In the genomic region with DNA sequence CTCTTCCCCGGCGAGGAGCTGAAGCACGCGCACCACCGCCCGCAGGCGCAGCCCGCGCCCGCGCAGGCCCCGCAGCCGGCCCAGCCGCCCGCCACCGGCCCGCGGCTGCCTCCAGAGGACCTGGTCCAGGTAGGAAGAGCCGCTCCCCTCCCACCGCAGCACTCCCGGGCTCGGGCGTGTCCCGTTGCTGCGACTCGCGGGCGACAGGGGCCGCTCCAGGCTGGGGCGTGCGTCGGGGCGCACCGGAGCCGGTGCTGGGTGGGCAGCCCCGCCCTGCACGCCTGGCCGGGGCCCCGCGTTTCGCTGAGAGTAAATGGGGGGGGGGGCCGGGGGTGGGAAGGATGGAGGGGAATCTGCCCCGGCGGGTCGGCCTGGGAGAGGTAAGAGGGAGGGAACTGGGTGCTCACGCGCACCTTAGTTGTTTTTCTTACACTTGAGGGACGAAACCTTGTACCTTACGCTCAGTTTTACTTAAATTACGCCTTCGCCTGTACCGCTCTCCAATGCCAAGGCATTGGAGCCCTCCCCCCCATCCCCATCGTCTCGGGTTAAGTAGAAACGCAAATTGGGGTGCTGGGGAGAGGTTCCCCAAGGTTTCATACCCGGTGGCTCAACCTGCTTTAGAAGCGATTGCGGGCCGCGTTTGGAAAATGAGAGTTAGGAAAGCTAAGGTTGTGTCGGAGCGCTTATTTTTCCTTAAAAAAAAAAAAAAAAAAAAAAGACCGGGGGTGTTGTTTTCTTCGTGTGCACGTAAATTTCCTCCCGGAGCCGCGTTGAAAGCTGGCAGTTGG, we compare ENCODE assay signal across 8 cellular contexts. TPM values are rescaled to one million over a fixed set of nuclear protein-coding genes. Genes with fewer than 3 reads are reported as not detected.
DNase-seq lines count a peak whose midpoint lies in the region; ATAC-seq and TF ChIP-seq lines count a peak whose summit lies in the region.

No MANE protein-coding gene starts in this region.

- no peak overlapping the region for H3K27ac Mint-ChIP-seq in T-helper 2 cell treated with Interferon-gamma antibody and Interleukin-4, amounts not matched to agents 5 μg/mL and 100 μg/mL, for 36 hours

- H3K27me3 ChIP-seq in left lung, result peaks cover 10 to 53% of the 10 kb centered on the region in 2 donors

- intact Hi-C loops in left lung (cut with DNase I), result no loop called here

- H3K9me3 ChIP-seq in left lung, result no peaks in the 10 kb centered on the region

- H3K27ac ChIP-seq in caudate nucleus (ENCODE audit: low read depth, low read length), result peak overlapping the region; percentile 83
- H3K27ac ChIP-seq in left lung, result peak overlapping the region; percentile 88 to 89

- DNase-seq in ELF-1 (ENCODE audit: low read depth, low spot score) (peak; percentile 67), HK-2 (ENCODE audit: unreplicated experiment) (peak; percentile 59), caudate nucleus (lab: John Stamatoyannopoulos, UW) (peak in 30 of 61 donors; percentile 11 to 66 (median 32)), left lung (peak; percentile 56 to 92), NAMALWA (ENCODE audit: low spot score) (no peak)
- DNase-seq in T-helper 2 cell treated with Interferon-gamma antibody and Interleukin-4, amounts not matched to agents 5 μg/mL and 100 μg/mL, for 36 hours (ENCODE audit: low spot score), result peak; percentile 35
- DNase-seq in stimulated activated CD8-positive, alpha-beta memory T cell treated with anti-CD3 and anti-CD28 coated beads, Interleukin-12 subunit alpha, Interleukin-12 subunit beta, amount 100 ng/mL, for 24 hours (ENCODE audit: extremely low read depth), result peak; percentile 7

- H3K36me3 ChIP-seq in left lung, result peaks cover 0 to 9% of the 10 kb centered on the region in 2 donors

- ATAC-seq in GM21390 (IDR thresholded peaks at IDR 0.05; ENCODE audit: unreplicated experiment), result peak; percentile 47
- peak; percentile 24 for ATAC-seq in left lung

- TF ChIP-seq CTCF in left lung (IDR thresholded peaks at IDR 0.05), result no peak

- peak overlapping the region; percentile 73 to 75 for H3K4me3 ChIP-seq in left lung

- H3K9me3 Mint-ChIP-seq in T-helper 2 cell treated with Interferon-gamma antibody and Interleukin-4, amounts not matched to agents 5 μg/mL and 100 μg/mL, for 36 hours, result no peaks in the 10 kb centered on the region

- H3K4me3 Mint-ChIP-seq in T-helper 2 cell treated with Interferon-gamma antibody and Interleukin-4, amounts not matched to agents 5 μg/mL and 100 μg/mL, for 36 hours, result peak overlapping the region; percentile 81

- peaks cover 63% of the 10 kb centered on the region for H3K27me3 Mint-ChIP-seq in T-helper 2 cell treated with Interferon-gamma antibody and Interleukin-4, amounts not matched to agents 5 μg/mL and 100 μg/mL, for 36 hours (ENCODE audit: low read depth)

- peaks cover 5 to 32% of the 10 kb centered on the region in 2 donors for H3K4me1 ChIP-seq in left lung

- peaks cover 17% of the 10 kb centered on the region for H3K4me1 Mint-ChIP-seq in T-helper 2 cell treated with Interferon-gamma antibody and Interleukin-4, amounts not matched to agents 5 μg/mL and 100 μg/mL, for 36 hours (ENCODE audit: low read depth)

- H3K36me3 Mint-ChIP-seq in T-helper 2 cell treated with Interferon-gamma antibody and Interleukin-4, amounts not matched to agents 5 μg/mL and 100 μg/mL, for 36 hours (ENCODE audit: low read depth), result peaks cover 10% of the 10 kb centered on the region

RNA-seq across cellular contexts. Expression of a gene that starts 0.8 kb away (rescaled TPM):
- total RNA-seq in left lung, result 10 to 100 TPM; 34.4 to 52.9 TPM
